13 cellular contexts compared by ENCODE assay signal in genomic region chr1:51217101-51217500, GRCh38. TPM values are rescaled to one million over a fixed set of nuclear protein-coding genes. Genes with fewer than 3 reads are reported as not detected.
DNase-seq lines count a peak whose midpoint lies in the region; ATAC-seq and TF ChIP-seq lines count a peak whose summit lies in the region.
"Had no signal": no experiment of that assay in that cellular context is flagged by ENCODE, and none has a peak within 500 bp of the region (broad histone marks: within the 10 kb centered on the region; RNA-seq: fewer than 3 reads in every experiment).

No MANE protein-coding gene starts in this region.

- H3K27ac ChIP-seq in brain microvascular endothelial cell (no peak overlapping the region), liver (ENCODE audit: low read depth in 1 of 2, low read length in 2 of 2) (peak overlapping the region; percentile 62 to 85)
- H3K27ac ChIP-seq: BLaER1 treated with 17β-estradiol and CSF1 and Interleukin-3, amounts not matched to agents 10 nM and 100 nM had no signal

- H3K4me3 ChIP-seq in brain microvascular endothelial cell (ENCODE audit: low read depth, low read length) (no peak overlapping the region), liver (ENCODE audit: low read depth in 1 of 3, low read length in 3 of 3) (no peak overlapping the region)
- H3K4me3 ChIP-seq: BLaER1 treated with 17β-estradiol and CSF1 and Interleukin-3, amounts not matched to agents 10 nM and 100 nM had no signal

- no peak for TF ChIP-seq RAD21 in liver (IDR thresholded peaks at IDR 0.05)

- H3K27me3 Mint-ChIP-seq in activated T-helper 2 cell treated with anti-CD3 and anti-CD28 coated beads, Interferon-gamma antibody, Interleukin-2, Interleukin-4, amounts not matched to agents 10 μg/mL and 5 μg/mL and 100 μg/mL, durations not matched to agents 14 hours and 24 hours and 36 hours (ENCODE audit: low read depth), result no peaks in the 10 kb centered on the region
- H3K27me3 Mint-ChIP-seq in mesothelial cell of epicardium (ENCODE audit: low read depth), result no peaks in the 10 kb centered on the region

- no peak for ATAC-seq in GM19452 (IDR thresholded peaks at IDR 0.05; ENCODE audit: unreplicated experiment)
- ATAC-seq: CD8-positive, alpha-beta T cell; HCT116 had no signal

- no peak for DNase-seq in activated T-helper 2 cell treated with anti-CD3 and anti-CD28 coated beads, Interferon-gamma antibody, Interleukin-2, Interleukin-4, amounts not matched to agents 10 μg/mL and 5 μg/mL and 100 μg/mL, durations not matched to agents 14 hours and 24 hours and 36 hours (ENCODE audit: low spot score)
- DNase-seq in brain microvascular endothelial cell (peak; percentile 5), mesothelial cell of epicardium (ENCODE audit: low spot score in 2 of 2, unreplicated experiment in 2 of 2) (no peak), NOMO-1 (lab: John Stamatoyannopoulos, UW; ENCODE audit: unreplicated experiment in 2 of 2) (no peak)
- DNase-seq: Calu3; CD8-positive, alpha-beta T cell; GOT3; H7 had no signal

- no peak overlapping the region for H3K4me3 Mint-ChIP-seq in activated T-helper 2 cell treated with anti-CD3 and anti-CD28 coated beads, Interferon-gamma antibody, Interleukin-2, Interleukin-4, amounts not matched to agents 10 μg/mL and 5 μg/mL and 100 μg/mL, durations not matched to agents 14 hours and 24 hours and 36 hours (ENCODE audit: low read depth)
- H3K4me3 Mint-ChIP-seq in mesothelial cell of epicardium, result no peak overlapping the region
- H3K4me3 Mint-ChIP-seq: B cell; CD8-positive, alpha-beta T cell had no signal

- in situ Hi-C loops in brain microvascular endothelial cell (cut with HindIII; ENCODE audit: low pct_ligation_motif_present, low sequenced_read_pairs), result no loop called here

- peaks cover under 1% of the 10 kb centered on the region for H3K9me3 Mint-ChIP-seq in activated T-helper 2 cell treated with anti-CD3 and anti-CD28 coated beads, Interferon-gamma antibody, Interleukin-2, Interleukin-4, amounts not matched to agents 10 μg/mL and 5 μg/mL and 100 μg/mL, durations not matched to agents 14 hours and 24 hours and 36 hours
- no peaks in the 10 kb centered on the region for H3K9me3 Mint-ChIP-seq in mesothelial cell of epicardium
- H3K9me3 Mint-ChIP-seq: CD8-positive, alpha-beta T cell had no signal

- H3K36me3 Mint-ChIP-seq in activated T-helper 2 cell treated with anti-CD3 and anti-CD28 coated beads, Interferon-gamma antibody, Interleukin-2, Interleukin-4, amounts not matched to agents 10 μg/mL and 5 μg/mL and 100 μg/mL, durations not matched to agents 14 hours and 24 hours and 36 hours (ENCODE audit: low read depth), result peaks cover 4% of the 10 kb centered on the region
- no peaks in the 10 kb centered on the region for H3K36me3 Mint-ChIP-seq in mesothelial cell of epicardium
- H3K36me3 Mint-ChIP-seq: CD8-positive, alpha-beta T cell had no signal

- peak overlapping the region; percentile 28 for H3K27ac Mint-ChIP-seq in activated T-helper 2 cell treated with anti-CD3 and anti-CD28 coated beads, Interferon-gamma antibody, Interleukin-2, Interleukin-4, amounts not matched to agents 10 μg/mL and 5 μg/mL and 100 μg/mL, durations not matched to agents 14 hours and 24 hours and 36 hours
- no peak overlapping the region for H3K27ac Mint-ChIP-seq in mesothelial cell of epicardium
- H3K27ac Mint-ChIP-seq: B cell; CD8-positive, alpha-beta T cell had no signal

- H3K4me1 Mint-ChIP-seq in activated T-helper 2 cell treated with anti-CD3 and anti-CD28 coated beads, Interferon-gamma antibody, Interleukin-2, Interleukin-4, amounts not matched to agents 10 μg/mL and 5 μg/mL and 100 μg/mL, durations not matched to agents 14 hours and 24 hours and 36 hours (ENCODE audit: low read depth), result peaks cover 49% of the 10 kb centered on the region
- peaks cover 16% of the 10 kb centered on the region for H3K4me1 Mint-ChIP-seq in mesothelial cell of epicardium

- no peaks in the 10 kb centered on the region for H3K9me3 ChIP-seq in liver (ENCODE audit: control insufficient read depth in 4 of 4, low read length in 3 of 4)
- H3K9me3 ChIP-seq: BLaER1 treated with 17β-estradiol and CSF1 and Interleukin-3, amounts not matched to agents 10 nM and 100 nM had no signal

- no peaks in the 10 kb centered on the region for H3K27me3 ChIP-seq in brain microvascular endothelial cell (replicated peaks)
- H3K27me3 ChIP-seq in liver (ENCODE audit: control insufficient read depth in 4 of 4, insufficient read depth in 4 of 4, low read length in 3 of 4), result no peaks in the 10 kb centered on the region
- H3K27me3 ChIP-seq: BLaER1 treated with 17β-estradiol and CSF1 and Interleukin-3, amounts not matched to agents 10 nM and 100 nM had no signal

- no peaks in the 10 kb centered on the region for H3K36me3 ChIP-seq in brain microvascular endothelial cell (replicated peaks)
- H3K36me3 ChIP-seq in liver (ENCODE audit: control insufficient read depth in 4 of 4, insufficient read depth in 3 of 4, low read depth in 1 of 4, low read length in 3 of 4), result no peaks in the 10 kb centered on the region
- H3K36me3 ChIP-seq: BLaER1 treated with 17β-estradiol and CSF1 and Interleukin-3, amounts not matched to agents 10 nM and 100 nM had no signal

- intact Hi-C loops in activated T-helper 2 cell treated with anti-CD3 and anti-CD28 coated beads, Interferon-gamma antibody, Interleukin-2, Interleukin-4, amounts not matched to agents 10 μg/mL and 5 μg/mL and 100 μg/mL, durations not matched to agents 14 hours and 24 hours and 36 hours (cut with micrococcal nuclease), result no loop called here

- peak overlapping the region in 1 of 2 donors; percentile 54 for H3K9ac ChIP-seq in liver (ENCODE audit: low read depth in 1 of 2, low read length in 2 of 2)
- H3K9ac ChIP-seq: BLaER1 treated with 17β-estradiol and CSF1 and Interleukin-3, amounts not matched to agents 10 nM and 100 nM had no signal

- peaks cover 0 to 15% (median 5%) of the 10 kb centered on the region in 4 donors for H3K4me1 ChIP-seq in liver (ENCODE audit: control insufficient read depth in 4 of 4, insufficient read depth in 4 of 4, low read length in 3 of 4)

- WGBS in liver, result 71% methylated on average over 2 of the region's 2 CpGs

- TF ChIP-seq CTCF in brain microvascular endothelial cell (IDR thresholded peaks at IDR 0.05; ENCODE audit: low read depth, low read length, missing control alignments), result no peak
- no peak for TF ChIP-seq CTCF in liver (IDR thresholded peaks at IDR 0.05; ENCODE audit: low read depth, low read length, missing input control)
- TF ChIP-seq CTCF in mesothelial cell of epicardium (IDR thresholded peaks at IDR 0.05; ENCODE audit: unreplicated experiment), result no peak

TF ChIP-seq in liver, 16 proteins besides CTCF, POLR2A, EP300 and RAD21:
- TF ChIP-seq YY1 (IDR thresholded peaks at IDR 0.05), result no peak
- no peak for TF ChIP-seq JUND (IDR thresholded peaks at IDR 0.05)
- no peak for TF ChIP-seq NR2F2 (IDR thresholded peaks at IDR 0.05)
- TF ChIP-seq SP1 (IDR thresholded peaks at IDR 0.05), result no peak
- TF ChIP-seq REST (IDR thresholded peaks at IDR 0.05), result no peak
- TF ChIP-seq HNF4G (IDR thresholded peaks at IDR 0.05), result no peak
- no peak for TF ChIP-seq EGR1 (IDR thresholded peaks at IDR 0.05; ENCODE audit: low read depth in 2 of 2)
- no peak for TF ChIP-seq MAX (IDR thresholded peaks at IDR 0.05)
- no peak for TF ChIP-seq HNF4A (conservative IDR thresholded peaks at IDR 0.05)
- no peak for TF ChIP-seq ATF3 (IDR thresholded peaks at IDR 0.05)
- no peak for TF ChIP-seq FOXA1 (IDR thresholded peaks at IDR 0.05)
- TF ChIP-seq RXRA (IDR thresholded peaks at IDR 0.05), result no peak
- no peak for TF ChIP-seq TAF1 (conservative IDR thresholded peaks at IDR 0.05)
- TF ChIP-seq GABPA (IDR thresholded peaks at IDR 0.05 in 1 of 2, conservative IDR thresholded peaks at IDR 0.05 in 1 of 2), result no peak
- TF ChIP-seq FOXA2 (IDR thresholded peaks at IDR 0.05), result no peak
TF ChIP-seq in liver: peak in this region for 0.

RNA-seq across cellular contexts. Expression of gene RNF11, which starts 19.0 kb away (rescaled TPM):
- total RNA-seq in activated T-helper 2 cell treated with anti-CD3 and anti-CD28 coated beads, Interferon-gamma antibody, Interleukin-2, Interleukin-4, amounts not matched to agents 10 μg/mL and 5 μg/mL and 100 μg/mL, durations not matched to agents 14 hours and 24 hours and 36 hours, result 64.8 and 65.6 TPM in 2 replicates
- total RNA-seq in liver (100 to 1,000 TPM in 1 of 2 donors, 10 to 100 TPM in 1; 60.5 to 102 TPM), mesothelial cell of epicardium (68.5 to 76.7 TPM (median 71.2 TPM) in 3 replicates)
- polyA plus RNA-seq in liver, result 10 to 100 TPM; 24.1 to 36.9 TPM
